ENCODE assay signal across 1 cellular context in the genomic region with DNA sequence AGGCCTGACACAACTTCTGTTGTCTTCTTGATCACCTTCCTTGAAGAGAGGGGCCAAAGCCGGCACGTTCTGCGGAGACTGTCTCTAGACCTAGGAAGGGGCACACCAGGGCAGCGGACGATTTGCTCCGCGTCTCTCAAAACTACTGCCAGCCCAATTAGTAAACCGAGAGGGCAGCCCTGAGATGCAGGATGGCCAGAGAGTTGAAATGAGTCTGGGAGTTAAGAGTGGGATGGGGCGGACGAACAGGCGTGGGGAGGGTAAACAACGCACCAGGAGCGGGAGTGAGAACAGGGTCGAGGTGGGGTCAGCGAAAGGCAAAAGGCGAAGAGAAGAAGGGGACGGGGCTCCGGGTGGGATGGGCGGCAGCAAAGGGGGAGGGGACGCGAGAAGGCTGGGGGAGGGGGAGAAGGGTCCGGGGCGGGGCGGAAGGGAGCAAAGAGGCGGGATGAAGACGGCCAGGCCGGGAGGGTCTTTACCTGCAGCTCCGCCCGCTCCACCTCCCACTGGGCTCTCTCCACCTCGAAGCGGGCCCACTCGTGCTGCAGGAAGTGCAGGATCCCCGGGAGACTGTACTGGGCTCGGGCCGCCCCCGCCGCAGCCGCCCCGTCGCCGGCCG.
A peak's percentile ranks its signal among the peaks of the same experiment; 100 is the strongest.
TF ChIP-seq lines count a peak whose summit lies in the region.

No MANE protein-coding gene starts in this region.

TF ChIP-seq in HEK293, 187 proteins besides CTCF, POLR2A, EP300 and RAD21 (continued from another document and continues in another):
- TF ChIP-seq, protein P1, sequence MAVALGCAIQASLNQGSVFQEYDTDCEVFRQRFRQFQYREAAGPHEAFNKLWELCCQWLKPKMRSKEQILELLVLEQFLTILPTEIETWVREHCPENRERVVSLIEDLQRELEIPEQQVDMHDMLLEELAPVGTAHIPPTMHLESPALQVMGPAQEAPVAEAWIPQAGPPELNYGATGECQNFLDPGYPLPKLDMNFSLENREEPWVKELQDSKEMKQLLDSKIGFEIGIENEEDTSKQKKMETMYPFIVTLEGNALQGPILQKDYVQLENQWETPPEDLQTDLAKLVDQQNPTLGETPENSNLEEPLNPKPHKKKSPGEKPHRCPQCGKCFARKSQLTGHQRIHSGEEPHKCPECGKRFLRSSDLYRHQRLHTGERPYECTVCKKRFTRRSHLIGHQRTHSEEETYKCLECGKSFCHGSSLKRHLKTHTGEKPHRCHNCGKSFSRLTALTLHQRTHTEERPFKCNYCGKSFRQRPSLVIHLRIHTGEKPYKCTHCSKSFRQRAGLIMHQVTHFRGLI (tag by site-specific recombination; IDR thresholded peaks at IDR 0.05), result no peak
- TF ChIP-seq ZNF600 (tag by site-specific recombination; IDR thresholded peaks at IDR 0.05) (peak; percentile 57; the same call in 1 of the 2 replicates), ZSCAN16 (tag by site-specific recombination; IDR thresholded peaks at IDR 0.05) (no peak), ZNF560 (tag by site-specific recombination; IDR thresholded peaks at IDR 0.05; ENCODE audit: borderline replicate concordance) (no peak), ZNF248 (tag by site-specific recombination; IDR thresholded peaks at IDR 0.05) (no peak), ZNF629 (tag by site-specific recombination; IDR thresholded peaks at IDR 0.05) (no peak), ZNF596 (tag by site-specific recombination; IDR thresholded peaks at IDR 0.05) (no peak), RBAK (tag by site-specific recombination; IDR thresholded peaks at IDR 0.05) (no peak), ZFP37 (tag by site-specific recombination; IDR thresholded peaks at IDR 0.05) (no peak), ZNF138 (tag by site-specific recombination; IDR thresholded peaks at IDR 0.05; ENCODE audit: borderline replicate concordance) (no peak), ZNF571 (tag by site-specific recombination; IDR thresholded peaks at IDR 0.05) (no peak), SP2 (tag by site-specific recombination; IDR thresholded peaks at IDR 0.05) (peak; percentile 53), ZNF335 (tag by site-specific recombination; conservative IDR thresholded peaks at IDR 0.05) (peak; percentile 86), ZNF404 (tag by site-specific recombination; IDR thresholded peaks at IDR 0.05) (no peak), HOXD13 (CRISPR knock-in tag; IDR thresholded peaks at IDR 0.05; ENCODE audit: borderline replicate concordance) (no peak), ZSCAN23 (tag by site-specific recombination; IDR thresholded peaks at IDR 0.05) (no peak), ZNF366 (tag by site-specific recombination; conservative IDR thresholded peaks at IDR 0.05) (0 out of 2 replicates have a peak, but pooled peaks have one; percentile 24), ZNF24 (tag by site-specific recombination; IDR thresholded peaks at IDR 0.05) (no peak), ZNF174 (tag by site-specific recombination; IDR thresholded peaks at IDR 0.05) (no peak), ZNF350 (tag by site-specific recombination; IDR thresholded peaks at IDR 0.05) (no peak), ZNF202 (tag by site-specific recombination; IDR thresholded peaks at IDR 0.05; ENCODE audit: borderline replicate concordance) (no peak), ZNF707 (tag by site-specific recombination; IDR thresholded peaks at IDR 0.05) (no peak), ZNF548 (tag by site-specific recombination; IDR thresholded peaks at IDR 0.05) (no peak), GLIS1 (tag by site-specific recombination; IDR thresholded peaks at IDR 0.05) (no peak), EGR2 (tag by site-specific recombination; IDR thresholded peaks at IDR 0.05; ENCODE audit: low read depth) (peak; percentile 63), ZFP3 (tag by site-specific recombination; IDR thresholded peaks at IDR 0.05; ENCODE audit: low read depth) (no peak), ZNF140 (tag by site-specific recombination; IDR thresholded peaks at IDR 0.05) (no peak)
- TF ChIP-seq, protein P2, sequence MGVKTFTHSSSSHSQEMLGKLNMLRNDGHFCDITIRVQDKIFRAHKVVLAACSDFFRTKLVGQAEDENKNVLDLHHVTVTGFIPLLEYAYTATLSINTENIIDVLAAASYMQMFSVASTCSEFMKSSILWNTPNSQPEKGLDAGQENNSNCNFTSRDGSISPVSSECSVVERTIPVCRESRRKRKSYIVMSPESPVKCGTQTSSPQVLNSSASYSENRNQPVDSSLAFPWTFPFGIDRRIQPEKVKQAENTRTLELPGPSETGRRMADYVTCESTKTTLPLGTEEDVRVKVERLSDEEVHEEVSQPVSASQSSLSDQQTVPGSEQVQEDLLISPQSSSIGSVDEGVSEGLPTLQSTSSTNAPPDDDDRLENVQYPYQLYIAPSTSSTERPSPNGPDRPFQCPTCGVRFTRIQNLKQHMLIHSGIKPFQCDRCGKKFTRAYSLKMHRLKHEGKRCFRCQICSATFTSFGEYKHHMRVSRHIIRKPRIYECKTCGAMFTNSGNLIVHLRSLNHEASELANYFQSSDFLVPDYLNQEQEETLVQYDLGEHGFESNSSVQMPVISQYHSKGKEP (tag by site-specific recombination; IDR thresholded peaks at IDR 0.05), result no peak
- TF ChIP-seq, protein P3, sequence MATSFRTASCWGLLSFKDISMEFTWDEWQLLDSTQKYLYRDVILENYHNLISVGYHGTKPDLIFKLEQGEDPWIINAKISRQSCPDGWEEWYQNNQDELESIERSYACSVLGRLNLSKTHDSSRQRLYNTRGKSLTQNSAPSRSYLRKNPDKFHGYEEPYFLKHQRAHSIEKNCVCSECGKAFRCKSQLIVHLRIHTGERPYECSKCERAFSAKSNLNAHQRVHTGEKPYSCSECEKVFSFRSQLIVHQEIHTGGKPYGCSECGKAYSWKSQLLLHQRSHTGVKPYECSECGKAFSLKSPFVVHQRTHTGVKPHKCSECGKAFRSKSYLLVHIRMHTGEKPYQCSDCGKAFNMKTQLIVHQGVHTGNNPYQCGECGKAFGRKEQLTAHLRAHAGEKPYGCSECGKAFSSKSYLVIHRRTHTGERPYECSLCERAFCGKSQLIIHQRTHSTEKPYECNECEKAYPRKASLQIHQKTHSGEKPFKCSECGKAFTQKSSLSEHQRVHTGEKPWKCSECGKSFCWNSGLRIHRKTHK (tag by site-specific recombination; IDR thresholded peaks at IDR 0.05), result no peak
- TF ChIP-seq, protein P4, sequence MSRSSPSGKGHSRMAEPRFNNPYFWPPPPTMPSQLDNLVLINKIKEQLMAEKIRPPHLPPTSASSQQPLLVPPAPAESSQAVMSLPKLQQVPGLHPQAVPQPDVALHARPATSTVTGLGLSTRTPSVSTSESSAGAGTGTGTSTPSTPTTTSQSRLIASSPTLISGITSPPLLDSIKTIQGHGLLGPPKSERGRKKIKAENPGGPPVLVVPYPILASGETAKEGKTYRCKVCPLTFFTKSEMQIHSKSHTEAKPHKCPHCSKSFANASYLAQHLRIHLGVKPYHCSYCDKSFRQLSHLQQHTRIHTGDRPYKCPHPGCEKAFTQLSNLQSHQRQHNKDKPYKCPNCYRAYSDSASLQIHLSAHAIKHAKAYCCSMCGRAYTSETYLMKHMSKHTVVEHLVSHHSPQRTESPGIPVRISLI (tag by site-specific recombination; IDR thresholded peaks at IDR 0.05), result no peak
- TF ChIP-seq, protein P5, sequence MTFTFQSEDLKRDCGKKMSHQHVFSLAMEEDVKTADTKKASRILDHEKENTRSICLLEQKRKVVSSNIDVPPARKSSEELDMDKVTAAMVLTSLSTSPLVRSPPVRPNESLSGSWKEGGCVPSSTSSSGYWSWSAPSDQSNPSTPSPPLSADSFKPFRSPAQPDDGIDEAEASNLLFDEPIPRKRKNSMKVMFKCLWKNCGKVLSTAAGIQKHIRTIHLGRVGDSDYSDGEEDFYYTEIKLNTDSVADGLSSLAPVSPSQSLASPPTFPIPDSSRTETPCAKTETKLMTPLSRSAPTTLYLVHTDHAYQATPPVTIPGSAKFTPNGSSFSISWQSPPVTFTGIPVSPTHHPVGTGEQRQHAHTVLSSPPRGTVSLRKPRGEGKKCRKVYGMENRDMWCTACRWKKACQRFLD (tag by site-specific recombination; IDR thresholded peaks at IDR 0.05), result no peak
- TF ChIP-seq, protein P6, sequence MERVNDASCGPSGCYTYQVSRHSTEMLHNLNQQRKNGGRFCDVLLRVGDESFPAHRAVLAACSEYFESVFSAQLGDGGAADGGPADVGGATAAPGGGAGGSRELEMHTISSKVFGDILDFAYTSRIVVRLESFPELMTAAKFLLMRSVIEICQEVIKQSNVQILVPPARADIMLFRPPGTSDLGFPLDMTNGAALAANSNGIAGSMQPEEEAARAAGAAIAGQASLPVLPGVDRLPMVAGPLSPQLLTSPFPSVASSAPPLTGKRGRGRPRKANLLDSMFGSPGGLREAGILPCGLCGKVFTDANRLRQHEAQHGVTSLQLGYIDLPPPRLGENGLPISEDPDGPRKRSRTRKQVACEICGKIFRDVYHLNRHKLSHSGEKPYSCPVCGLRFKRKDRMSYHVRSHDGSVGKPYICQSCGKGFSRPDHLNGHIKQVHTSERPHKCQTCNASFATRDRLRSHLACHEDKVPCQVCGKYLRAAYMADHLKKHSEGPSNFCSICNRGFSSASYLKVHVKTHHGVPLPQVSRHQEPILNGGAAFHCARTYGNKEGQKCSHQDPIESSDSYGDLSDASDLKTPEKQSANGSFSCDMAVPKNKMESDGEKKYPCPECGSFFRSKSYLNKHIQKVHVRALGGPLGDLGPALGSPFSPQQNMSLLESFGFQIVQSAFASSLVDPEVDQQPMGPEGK (tag by site-specific recombination; IDR thresholded peaks at IDR 0.05), result no peak; the same call in 1 of the 2 replicates
- TF ChIP-seq, protein P7, sequence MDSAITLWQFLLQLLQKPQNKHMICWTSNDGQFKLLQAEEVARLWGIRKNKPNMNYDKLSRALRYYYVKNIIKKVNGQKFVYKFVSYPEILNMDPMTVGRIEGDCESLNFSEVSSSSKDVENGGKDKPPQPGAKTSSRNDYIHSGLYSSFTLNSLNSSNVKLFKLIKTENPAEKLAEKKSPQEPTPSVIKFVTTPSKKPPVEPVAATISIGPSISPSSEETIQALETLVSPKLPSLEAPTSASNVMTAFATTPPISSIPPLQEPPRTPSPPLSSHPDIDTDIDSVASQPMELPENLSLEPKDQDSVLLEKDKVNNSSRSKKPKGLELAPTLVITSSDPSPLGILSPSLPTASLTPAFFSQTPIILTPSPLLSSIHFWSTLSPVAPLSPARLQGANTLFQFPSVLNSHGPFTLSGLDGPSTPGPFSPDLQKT (IDR thresholded peaks at IDR 0.05; ENCODE audit: borderline replicate concordance, low read depth, low read length), result no peak
- TF ChIP-seq, protein P8, sequence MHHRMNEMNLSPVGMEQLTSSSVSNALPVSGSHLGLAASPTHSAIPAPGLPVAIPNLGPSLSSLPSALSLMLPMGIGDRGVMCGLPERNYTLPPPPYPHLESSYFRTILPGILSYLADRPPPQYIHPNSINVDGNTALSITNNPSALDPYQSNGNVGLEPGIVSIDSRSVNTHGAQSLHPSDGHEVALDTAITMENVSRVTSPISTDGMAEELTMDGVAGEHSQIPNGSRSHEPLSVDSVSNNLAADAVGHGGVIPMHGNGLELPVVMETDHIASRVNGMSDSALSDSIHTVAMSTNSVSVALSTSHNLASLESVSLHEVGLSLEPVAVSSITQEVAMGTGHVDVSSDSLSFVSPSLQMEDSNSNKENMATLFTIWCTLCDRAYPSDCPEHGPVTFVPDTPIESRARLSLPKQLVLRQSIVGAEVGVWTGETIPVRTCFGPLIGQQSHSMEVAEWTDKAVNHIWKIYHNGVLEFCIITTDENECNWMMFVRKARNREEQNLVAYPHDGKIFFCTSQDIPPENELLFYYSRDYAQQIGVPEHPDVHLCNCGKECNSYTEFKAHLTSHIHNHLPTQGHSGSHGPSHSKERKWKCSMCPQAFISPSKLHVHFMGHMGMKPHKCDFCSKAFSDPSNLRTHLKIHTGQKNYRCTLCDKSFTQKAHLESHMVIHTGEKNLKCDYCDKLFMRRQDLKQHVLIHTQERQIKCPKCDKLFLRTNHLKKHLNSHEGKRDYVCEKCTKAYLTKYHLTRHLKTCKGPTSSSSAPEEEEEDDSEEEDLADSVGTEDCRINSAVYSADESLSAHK (tag by site-specific recombination; IDR thresholded peaks at IDR 0.05), result no peak
- TF ChIP-seq, protein P9, sequence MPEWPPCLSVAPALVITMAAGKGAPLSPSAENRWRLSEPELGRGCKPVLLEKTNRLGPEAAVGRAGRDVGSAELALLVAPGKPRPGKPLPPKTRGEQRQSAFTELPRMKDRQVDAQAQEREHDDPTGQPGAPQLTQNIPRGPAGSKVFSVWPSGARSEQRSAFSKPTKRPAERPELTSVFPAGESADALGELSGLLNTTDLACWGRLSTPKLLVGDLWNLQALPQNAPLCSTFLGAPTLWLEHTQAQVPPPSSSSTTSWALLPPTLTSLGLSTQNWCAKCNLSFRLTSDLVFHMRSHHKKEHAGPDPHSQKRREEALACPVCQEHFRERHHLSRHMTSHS (tag by site-specific recombination; IDR thresholded peaks at IDR 0.05), result no peak
- TF ChIP-seq, protein P10, sequence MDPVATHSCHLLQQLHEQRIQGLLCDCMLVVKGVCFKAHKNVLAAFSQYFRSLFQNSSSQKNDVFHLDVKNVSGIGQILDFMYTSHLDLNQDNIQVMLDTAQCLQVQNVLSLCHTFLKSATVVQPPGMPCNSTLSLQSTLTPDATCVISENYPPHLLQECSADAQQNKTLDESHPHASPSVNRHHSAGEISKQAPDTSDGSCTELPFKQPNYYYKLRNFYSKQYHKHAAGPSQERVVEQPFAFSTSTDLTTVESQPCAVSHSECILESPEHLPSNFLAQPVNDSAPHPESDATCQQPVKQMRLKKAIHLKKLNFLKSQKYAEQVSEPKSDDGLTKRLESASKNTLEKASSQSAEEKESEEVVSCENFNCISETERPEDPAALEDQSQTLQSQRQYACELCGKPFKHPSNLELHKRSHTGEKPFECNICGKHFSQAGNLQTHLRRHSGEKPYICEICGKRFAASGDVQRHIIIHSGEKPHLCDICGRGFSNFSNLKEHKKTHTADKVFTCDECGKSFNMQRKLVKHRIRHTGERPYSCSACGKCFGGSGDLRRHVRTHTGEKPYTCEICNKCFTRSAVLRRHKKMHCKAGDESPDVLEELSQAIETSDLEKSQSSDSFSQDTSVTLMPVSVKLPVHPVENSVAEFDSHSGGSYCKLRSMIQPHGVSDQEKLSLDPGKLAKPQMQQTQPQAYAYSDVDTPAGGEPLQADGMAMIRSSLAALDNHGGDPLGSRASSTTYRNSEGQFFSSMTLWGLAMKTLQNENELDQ (tag by site-specific recombination; IDR thresholded peaks at IDR 0.05; ENCODE audit: low read depth), result no peak
- TF ChIP-seq, protein P11, sequence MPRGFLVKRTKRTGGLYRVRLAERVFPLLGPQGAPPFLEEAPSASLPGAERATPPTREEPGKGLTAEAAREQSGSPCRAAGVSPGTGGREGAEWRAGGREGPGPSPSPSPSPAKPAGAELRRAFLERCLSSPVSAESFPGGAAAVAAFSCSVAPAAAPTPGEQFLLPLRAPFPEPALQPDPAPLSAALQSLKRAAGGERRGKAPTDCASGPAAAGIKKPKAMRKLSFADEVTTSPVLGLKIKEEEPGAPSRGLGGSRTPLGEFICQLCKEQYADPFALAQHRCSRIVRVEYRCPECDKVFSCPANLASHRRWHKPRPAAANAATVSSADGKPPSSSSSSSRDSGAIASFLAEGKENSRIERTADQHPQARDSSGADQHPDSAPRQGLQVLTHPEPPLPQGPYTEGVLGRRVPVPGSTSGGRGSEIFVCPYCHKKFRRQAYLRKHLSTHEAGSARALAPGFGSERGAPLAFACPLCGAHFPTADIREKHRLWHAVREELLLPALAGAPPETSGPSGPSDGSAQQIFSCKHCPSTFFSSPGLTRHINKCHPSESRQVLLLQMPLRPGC (tag by site-specific recombination; IDR thresholded peaks at IDR 0.05), result no peak
